ENCODE assay signal across 22 cellular contexts in the genomic region with DNA sequence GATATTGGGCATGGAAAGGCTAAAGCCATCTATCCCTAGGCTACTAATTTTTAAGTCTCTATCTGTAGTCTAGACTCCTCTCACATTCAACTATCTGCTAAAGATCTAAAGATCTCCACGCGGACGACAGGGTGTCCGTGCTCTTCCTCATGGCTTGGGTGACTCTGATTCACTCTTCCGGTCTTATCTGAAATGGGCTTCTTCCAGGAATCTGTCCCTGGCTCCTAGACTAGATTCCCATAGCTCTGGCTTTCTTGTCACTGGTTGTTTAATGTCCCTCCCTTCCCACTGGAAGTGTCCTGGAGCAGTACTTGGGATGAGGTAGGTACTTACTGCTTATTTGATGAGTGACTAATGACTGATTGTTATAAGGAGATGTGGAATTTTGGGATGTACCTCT.
"Had no signal": no experiment of that assay in that cellular context is flagged by ENCODE, and none has a peak within 500 bp of the region (broad histone marks: within the 10 kb centered on the region; RNA-seq: fewer than 3 reads in every experiment).

No MANE protein-coding gene starts in this region.

- H3K36me3 ChIP-seq: breast epithelium, stomach, suprapubic skin, tibial nerve had no signal

- H3K9me3 ChIP-seq: breast epithelium, stomach, suprapubic skin had no signal

- H3K4me1 ChIP-seq: breast epithelium, stomach had no signal

- H3K36me3 Mint-ChIP-seq: activated naive CD8-positive, alpha-beta T cell treated with anti-CD3 and anti-CD28 coated beads, Interleukin-2, amount 10 ng/mL, durations not matched to agents 7 days and 5 days; naive B cell; stimulated activated memory B cell treated with anti-CD40 and anti-IgM and Interleukin-4, amounts not matched to agents 10 μg/mL and 1 μg/mL and 100 μg/mL, for 72 hours had no signal

- H3K9me3 Mint-ChIP-seq: activated naive CD8-positive, alpha-beta T cell treated with anti-CD3 and anti-CD28 coated beads, Interleukin-2, amount 10 ng/mL, durations not matched to agents 7 days and 5 days; central memory CD8-positive, alpha-beta T cell; naive B cell; neural crest cell; stimulated activated memory B cell treated with anti-CD40 and anti-IgM and Interleukin-4, amounts not matched to agents 10 μg/mL and 1 μg/mL and 100 μg/mL, for 72 hours; T-helper 2 cell treated with Interferon-gamma antibody and Interleukin-4, amounts not matched to agents 5 μg/mL and 100 μg/mL, for 36 hours had no signal

- H3K27ac Mint-ChIP-seq: activated naive CD8-positive, alpha-beta T cell treated with anti-CD3 and anti-CD28 coated beads, Interleukin-2, amount 10 ng/mL, durations not matched to agents 7 days and 5 days; stimulated activated memory B cell treated with anti-CD40 and anti-IgM and Interleukin-4, amounts not matched to agents 10 μg/mL and 1 μg/mL and 100 μg/mL, for 72 hours; T-helper 2 cell treated with Interferon-gamma antibody and Interleukin-4, amounts not matched to agents 5 μg/mL and 100 μg/mL, for 36 hours had no signal

- H3K27ac ChIP-seq: stomach, suprapubic skin, tibial nerve had no signal

- H3K4me3 Mint-ChIP-seq: activated naive CD8-positive, alpha-beta T cell treated with anti-CD3 and anti-CD28 coated beads, Interleukin-2, amount 10 ng/mL, durations not matched to agents 7 days and 5 days; central memory CD8-positive, alpha-beta T cell; naive B cell; neural crest cell; stimulated activated memory B cell treated with anti-CD40 and anti-IgM and Interleukin-4, amounts not matched to agents 10 μg/mL and 1 μg/mL and 100 μg/mL, for 72 hours; T-helper 2 cell treated with Interferon-gamma antibody and Interleukin-4, amounts not matched to agents 5 μg/mL and 100 μg/mL, for 36 hours had no signal

- DNase-seq: activated CD4-positive, alpha-beta T cell treated with anti-CD3 and anti-CD28 coated beads, Interleukin-2, amount 50 U/mL, for 48 hours; activated naive CD4-positive, alpha-beta T cell treated with Interleukin-2 at 50 U/mL for 16 hours; activated naive CD8-positive, alpha-beta T cell treated with anti-CD3 and anti-CD28 coated beads, Interleukin-2, amount 10 ng/mL, durations not matched to agents 7 days and 5 days; activated T-cell treated with anti-CD3 and anti-CD28 coated beads, Interleukin-2, amount 50 U/mL, for 48 hours; amniotic stem cell; effector memory CD4-positive, alpha-beta T cell; glutamatergic neuron; hippocampal formation; naive B cell; occipital lobe; small intestine; stimulated activated CD4-positive, alpha-beta T cell treated with anti-CD3 and anti-CD28 coated beads, Interleukin-15, amount 100 ng/mL, for 24 hours; stomach had no signal

- H3K4me1 Mint-ChIP-seq: activated naive CD8-positive, alpha-beta T cell treated with anti-CD3 and anti-CD28 coated beads, Interleukin-2, amount 10 ng/mL, durations not matched to agents 7 days and 5 days; central memory CD8-positive, alpha-beta T cell had no signal

- H3K4me3 ChIP-seq: breast epithelium, stomach, suprapubic skin, tibial nerve had no signal

- ATAC-seq: esophagus mucosa; sciatic nerve; stimulated activated memory B cell treated with anti-CD40 and anti-IgM and Interleukin-4, amounts not matched to agents 10 μg/mL and 1 μg/mL and 100 μg/mL, for 72 hours had no signal

- H3K27me3 ChIP-seq: breast epithelium, stomach, tibial nerve had no signal
